In genomic region chr16:4611337-4612023, GRCh38 we compare ENCODE assay signal across 1 cellular context.
TF ChIP-seq lines count a peak whose summit lies in the region.

No MANE protein-coding gene starts in this region.

TF ChIP-seq in IMR-90, 13 proteins besides CTCF, POLR2A, EP300 and RAD21:
- TF ChIP-seq CEBPB (IDR thresholded peaks at IDR 0.05; ENCODE audit: low read depth, low read length) (peak; percentile 93), USF2 (IDR thresholded peaks at IDR 0.05; ENCODE audit: low read depth, low read length) (no peak), MAZ (IDR thresholded peaks at IDR 0.05; ENCODE audit: borderline replicate concordance, low read depth, low read length) (peak; percentile 28; the same call in 1 of the 2 replicates)
